ENCODE assay signal across 1 cellular context in the genomic region with DNA sequence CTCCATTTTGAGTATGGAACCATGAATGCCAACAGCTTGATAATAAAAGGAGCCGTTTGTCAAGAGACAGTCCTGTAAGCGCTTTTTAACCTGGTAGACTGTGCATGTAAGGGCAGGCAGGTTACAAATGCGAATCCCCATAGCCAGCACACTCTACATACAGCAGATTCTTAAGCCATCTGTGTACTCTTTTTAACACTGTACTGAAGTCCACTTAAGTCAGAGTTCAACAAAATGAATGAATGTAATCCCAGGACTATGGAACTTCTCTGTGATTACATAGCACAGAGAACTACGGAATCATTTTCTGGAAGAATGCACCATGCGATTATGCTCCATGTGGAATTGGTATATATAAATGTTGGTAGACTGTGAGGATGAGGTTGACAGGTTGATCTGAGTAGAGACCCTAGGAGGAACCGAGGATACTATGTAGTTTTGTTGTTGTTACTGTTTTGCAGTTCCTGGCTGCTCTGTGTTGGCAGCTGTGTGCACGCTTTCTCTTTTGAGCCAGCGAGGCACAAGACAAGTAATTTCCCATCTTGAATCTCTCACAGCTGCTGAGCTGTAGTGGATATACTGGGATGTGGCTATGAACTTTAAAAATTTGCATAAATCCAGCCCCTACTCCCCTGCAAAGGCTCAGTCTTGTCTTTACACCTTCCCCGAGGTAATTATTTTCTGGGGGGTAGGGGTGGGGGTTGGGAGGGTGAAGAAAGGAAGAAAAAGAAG.
TF ChIP-seq lines count a peak whose summit lies in the region.

No MANE protein-coding gene starts in this region.

TF ChIP-seq in WTC11, 78 proteins besides CTCF, POLR2A, EP300 and RAD21 (continued from another document):
- TF ChIP-seq, protein P1, sequence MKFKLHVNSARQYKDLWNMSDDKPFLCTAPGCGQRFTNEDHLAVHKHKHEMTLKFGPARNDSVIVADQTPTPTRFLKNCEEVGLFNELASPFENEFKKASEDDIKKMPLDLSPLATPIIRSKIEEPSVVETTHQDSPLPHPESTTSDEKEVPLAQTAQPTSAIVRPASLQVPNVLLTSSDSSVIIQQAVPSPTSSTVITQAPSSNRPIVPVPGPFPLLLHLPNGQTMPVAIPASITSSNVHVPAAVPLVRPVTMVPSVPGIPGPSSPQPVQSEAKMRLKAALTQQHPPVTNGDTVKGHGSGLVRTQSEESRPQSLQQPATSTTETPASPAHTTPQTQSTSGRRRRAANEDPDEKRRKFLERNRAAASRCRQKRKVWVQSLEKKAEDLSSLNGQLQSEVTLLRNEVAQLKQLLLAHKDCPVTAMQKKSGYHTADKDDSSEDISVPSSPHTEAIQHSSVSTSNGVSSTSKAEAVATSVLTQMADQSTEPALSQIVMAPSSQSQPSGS (CRISPR knock-in tag; IDR thresholded peaks at IDR 0.05; ENCODE audit: borderline replicate concordance, low read depth): no peak
- TF ChIP-seq, protein P2, sequence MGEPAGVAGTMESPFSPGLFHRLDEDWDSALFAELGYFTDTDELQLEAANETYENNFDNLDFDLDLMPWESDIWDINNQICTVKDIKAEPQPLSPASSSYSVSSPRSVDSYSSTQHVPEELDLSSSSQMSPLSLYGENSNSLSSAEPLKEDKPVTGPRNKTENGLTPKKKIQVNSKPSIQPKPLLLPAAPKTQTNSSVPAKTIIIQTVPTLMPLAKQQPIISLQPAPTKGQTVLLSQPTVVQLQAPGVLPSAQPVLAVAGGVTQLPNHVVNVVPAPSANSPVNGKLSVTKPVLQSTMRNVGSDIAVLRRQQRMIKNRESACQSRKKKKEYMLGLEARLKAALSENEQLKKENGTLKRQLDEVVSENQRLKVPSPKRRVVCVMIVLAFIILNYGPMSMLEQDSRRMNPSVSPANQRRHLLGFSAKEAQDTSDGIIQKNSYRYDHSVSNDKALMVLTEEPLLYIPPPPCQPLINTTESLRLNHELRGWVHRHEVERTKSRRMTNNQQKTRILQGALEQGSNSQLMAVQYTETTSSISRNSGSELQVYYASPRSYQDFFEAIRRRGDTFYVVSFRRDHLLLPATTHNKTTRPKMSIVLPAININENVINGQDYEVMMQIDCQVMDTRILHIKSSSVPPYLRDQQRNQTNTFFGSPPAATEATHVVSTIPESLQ (CRISPR knock-in tag; IDR thresholded peaks at IDR 0.05): no peak
- TF ChIP-seq ETV6 (CRISPR knock-in tag; IDR thresholded peaks at IDR 0.05) (no peak), TEAD4 (CRISPR knock-in tag; IDR thresholded peaks at IDR 0.05) (no peak), MYBL2 (CRISPR knock-in tag; IDR thresholded peaks at IDR 0.05) (no peak)
